ENCODE assay signal across 10 cellular contexts in the genomic region with DNA sequence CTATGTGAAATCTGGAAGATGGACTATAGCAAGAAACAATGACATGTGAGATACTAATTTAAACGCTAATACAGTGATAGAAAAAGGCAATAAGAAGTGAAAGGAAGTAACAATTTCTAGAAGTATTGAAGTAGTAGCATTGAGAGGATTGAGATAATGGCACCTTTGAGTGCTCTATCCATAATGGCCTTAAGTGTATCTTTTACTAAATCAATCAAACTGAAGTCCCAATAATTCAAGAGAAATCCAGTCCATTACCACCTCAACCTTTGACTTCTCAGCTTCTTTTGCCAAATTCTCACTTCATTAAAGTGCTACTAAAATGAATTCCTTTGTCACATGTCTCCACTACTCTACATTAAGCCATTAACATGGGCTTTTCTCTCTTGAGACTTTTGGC.
"Had no signal": no experiment of that assay in that cellular context is flagged by ENCODE, and none has a peak within 500 bp of the region (broad histone marks: within the 10 kb centered on the region; RNA-seq: fewer than 3 reads in every experiment).

No MANE protein-coding gene starts in this region.

- H3K27ac Mint-ChIP-seq: H9, HFFc6 had no signal

- H3K9ac ChIP-seq: GM23248 had no signal

- ATAC-seq: HCT116 had no signal

- FAIRE-seq: H1, H54 had no signal

- H3K27ac ChIP-seq: GM23248 had no signal

- H3K4me3 Mint-ChIP-seq: H9, HFFc6 had no signal

- H2AFZ ChIP-seq: GM23248 had no signal

- H3K36me3 ChIP-seq: HAP-1 had no signal

- H3K4me3 ChIP-seq: GM23248, HAP-1 had no signal

- H3K9me3 ChIP-seq: HAP-1 had no signal

- DNase-seq: GM23248, GOT3, H7, H9, HCEC 1CT, HFFc6 had no signal

- H3K4me1 ChIP-seq: HAP-1 had no signal
